In the genomic region with DNA sequence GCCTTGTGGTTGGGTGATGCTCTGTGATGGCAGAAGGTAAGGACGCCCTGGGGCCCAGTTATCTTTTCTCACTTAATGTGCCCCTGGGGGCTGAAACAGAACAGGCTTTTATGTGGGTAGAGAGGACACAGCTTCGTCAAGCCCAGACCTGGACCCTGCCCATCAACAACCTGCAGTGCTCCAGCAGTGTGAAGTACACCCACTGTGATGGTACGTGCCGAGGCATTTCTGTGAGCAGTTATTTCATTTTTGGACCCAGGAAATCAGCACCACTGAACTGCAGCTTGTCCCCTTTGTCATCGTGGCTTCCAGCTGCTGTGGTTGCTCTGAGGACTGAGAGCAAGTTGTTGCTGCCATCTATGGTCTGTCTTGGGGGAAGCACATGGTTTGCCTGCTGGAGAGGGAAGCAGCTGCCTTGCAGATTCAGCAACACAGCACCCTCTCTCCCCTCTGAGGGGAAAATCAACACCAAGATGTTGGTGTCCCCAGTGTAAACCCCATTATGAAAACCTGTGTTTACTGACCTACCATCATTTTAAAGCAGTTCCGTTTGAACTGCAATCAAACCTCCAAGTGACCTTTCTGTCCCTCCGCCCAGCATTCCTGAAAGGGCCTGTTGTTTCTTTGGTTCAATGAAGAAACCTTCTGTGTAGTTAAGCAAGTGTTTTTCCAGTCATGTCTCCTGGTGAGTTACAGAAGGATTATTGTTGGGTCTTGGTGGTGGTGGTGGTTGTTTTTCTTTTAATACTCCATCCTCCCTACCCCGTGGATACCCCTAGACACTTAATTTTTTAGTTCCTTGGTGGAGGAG, we compare ENCODE assay signal across 8 cellular contexts.
DNase-seq lines count a peak whose midpoint lies in the region; ATAC-seq and TF ChIP-seq lines count a peak whose summit lies in the region.

No MANE protein-coding gene starts in this region.

- H3K36me3 ChIP-seq in tibial artery, result peaks cover 0 to 4% (median 0%) of the 10 kb centered on the region in 3 donors

- TF ChIP-seq CTCF in LNCaP clone FGC (IDR thresholded peaks at IDR 0.05; ENCODE audit: control insufficient read depth, extremely low read depth, insufficient read depth), result peak; percentile 74
- TF ChIP-seq CTCF in foreskin keratinocyte (conservative IDR thresholded peaks at IDR 0.05), result peak; percentile 83
- no peak for TF ChIP-seq CTCF in omental fat pad (IDR thresholded peaks at IDR 0.05)
- TF ChIP-seq CTCF in tibial artery (IDR thresholded peaks at IDR 0.05), result peak; percentile 78 to 80

- H3K9me3 Mint-ChIP-seq in activated T-helper 2 cell treated with anti-CD3 and anti-CD28 coated beads, Interferon-gamma antibody, Interleukin-2, Interleukin-4, amounts not matched to agents 10 μg/mL and 5 μg/mL and 100 μg/mL, durations not matched to agents 14 hours and 24 hours and 36 hours, result no peaks in the 10 kb centered on the region

- H3K4me1 ChIP-seq in foreskin keratinocyte (peaks cover 40% of the 10 kb centered on the region), tibial artery (peaks cover 0 to 17% (median 10%) of the 10 kb centered on the region in 4 donors)

- peaks cover 4% of the 10 kb centered on the region for H3K27me3 Mint-ChIP-seq in activated T-helper 2 cell treated with anti-CD3 and anti-CD28 coated beads, Interferon-gamma antibody, Interleukin-2, Interleukin-4, amounts not matched to agents 10 μg/mL and 5 μg/mL and 100 μg/mL, durations not matched to agents 14 hours and 24 hours and 36 hours (ENCODE audit: low read depth)

- peaks cover 5% of the 10 kb centered on the region for H3K4me1 Mint-ChIP-seq in activated T-helper 2 cell treated with anti-CD3 and anti-CD28 coated beads, Interferon-gamma antibody, Interleukin-2, Interleukin-4, amounts not matched to agents 10 μg/mL and 5 μg/mL and 100 μg/mL, durations not matched to agents 14 hours and 24 hours and 36 hours (ENCODE audit: low read depth)

- DNase-seq in ELR (ENCODE audit: low read depth), result peak; percentile 84
- DNase-seq in H4 (ENCODE audit: low spot score), result peak; percentile 84
- DNase-seq in LNCaP clone FGC (ENCODE audit: low read depth), result peak; percentile 32
- DNase-seq in RPMI7951 (ENCODE audit: low read depth), result peak; percentile 83
- peak; percentile 44 for DNase-seq in activated T-helper 2 cell treated with anti-CD3 and anti-CD28 coated beads, Interferon-gamma antibody, Interleukin-2, Interleukin-4, amounts not matched to agents 10 μg/mL and 5 μg/mL and 100 μg/mL, durations not matched to agents 14 hours and 24 hours and 36 hours (ENCODE audit: low spot score)
- DNase-seq in foreskin keratinocyte, result peak in 1 of 2 donors; percentile 71
- DNase-seq in omental fat pad (ENCODE audit: low spot score), result no peak
- peak; percentile 76 to 82 for DNase-seq in tibial artery

- no peak overlapping the region for H3K27ac ChIP-seq in foreskin keratinocyte
- peak overlapping the region in 1 of 2 donors; percentile 11 for H3K27ac ChIP-seq in tibial artery

- no peaks in the 10 kb centered on the region for H3K36me3 Mint-ChIP-seq in activated T-helper 2 cell treated with anti-CD3 and anti-CD28 coated beads, Interferon-gamma antibody, Interleukin-2, Interleukin-4, amounts not matched to agents 10 μg/mL and 5 μg/mL and 100 μg/mL, durations not matched to agents 14 hours and 24 hours and 36 hours (ENCODE audit: low read depth)

- ATAC-seq in foreskin keratinocyte (peak; percentile 54), omental fat pad (ENCODE audit: low FRiP score) (peak; percentile 63)

- intact Hi-C loops in activated T-helper 2 cell treated with anti-CD3 and anti-CD28 coated beads, Interferon-gamma antibody, Interleukin-2, Interleukin-4, amounts not matched to agents 10 μg/mL and 5 μg/mL and 100 μg/mL, durations not matched to agents 14 hours and 24 hours and 36 hours (cut with micrococcal nuclease), result loop anchor here (1.0 to 10.0 kb wide), 4 partner anchors 167 to 527 kb away; no protein-coding TSS in a partner anchor
- intact Hi-C loops in tibial artery (cut with DNase I; ENCODE audit: low total_unique reads), result loop anchor here (5.0 to 10.0 kb wide), 3 partner anchors 35 to 527 kb away; no protein-coding TSS in a partner anchor

- H3K27ac Mint-ChIP-seq in activated T-helper 2 cell treated with anti-CD3 and anti-CD28 coated beads, Interferon-gamma antibody, Interleukin-2, Interleukin-4, amounts not matched to agents 10 μg/mL and 5 μg/mL and 100 μg/mL, durations not matched to agents 14 hours and 24 hours and 36 hours, result no peak overlapping the region

- no peaks in the 10 kb centered on the region for H3K27me3 ChIP-seq in foreskin keratinocyte
- no peaks in the 10 kb centered on the region for H3K27me3 ChIP-seq in tibial artery

- no peaks in the 10 kb centered on the region for H3K9me3 ChIP-seq in tibial artery

- H3K4me3 ChIP-seq in LNCaP clone FGC (ENCODE audit: low read depth, low read length) (no peak overlapping the region), tibial artery (no peak overlapping the region)

- H3K4me3 Mint-ChIP-seq in activated T-helper 2 cell treated with anti-CD3 and anti-CD28 coated beads, Interferon-gamma antibody, Interleukin-2, Interleukin-4, amounts not matched to agents 10 μg/mL and 5 μg/mL and 100 μg/mL, durations not matched to agents 14 hours and 24 hours and 36 hours (ENCODE audit: low read depth), result no peak overlapping the region

Comparison
In these comparisons a context has a peak if more than half of its experiments do, and no peak if none do; other contexts are left out.
1. CTCF ChIP-seq: peak in LNCaP clone FGC (single experiment), foreskin keratinocyte (single experiment) and tibial artery (2 of 2); none in omental fat pad (0 of 3).